ENCODE assay signal across 14 cellular contexts in the genomic region with DNA sequence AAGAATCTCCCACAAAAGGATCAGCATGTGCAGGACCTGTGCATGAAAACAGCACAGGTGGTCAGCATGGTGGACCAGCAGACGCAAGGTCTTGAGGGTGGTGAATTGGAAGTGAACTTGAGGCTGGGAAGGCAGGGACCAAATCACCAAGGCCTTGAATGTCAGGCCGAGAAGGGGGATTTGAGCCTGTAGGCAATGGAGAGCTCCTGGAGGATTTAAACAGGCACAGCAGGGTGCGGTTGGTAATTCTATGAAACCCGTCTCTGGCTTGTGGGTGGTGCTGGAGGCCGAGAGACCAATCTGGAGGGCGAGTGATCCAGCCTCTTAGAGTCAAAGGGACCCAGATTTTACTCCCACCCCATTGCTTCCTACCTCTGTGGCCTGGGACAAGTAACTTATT. TPM values are rescaled to one million over a fixed set of nuclear protein-coding genes. Genes with fewer than 3 reads are reported as not detected.
DNase-seq lines count a peak whose midpoint lies in the region; ATAC-seq, FAIRE-seq and TF ChIP-seq lines count a peak whose summit lies in the region.
"Had no signal": no experiment of that assay in that cellular context is flagged by ENCODE, and none has a peak within 500 bp of the region (broad histone marks: within the 10 kb centered on the region; RNA-seq: fewer than 3 reads in every experiment).

No MANE protein-coding gene starts in this region.

- H3K4me1 Mint-ChIP-seq in WTC11 (peaks cover 69% of the 10 kb centered on the region), glutamatergic neuron (ENCODE audit: low read depth, unreplicated experiment) (peaks cover 57% of the 10 kb centered on the region)
- peaks cover 19% of the 10 kb centered on the region for H3K4me1 Mint-ChIP-seq in activated CD4-positive, alpha-beta T cell treated with anti-CD3 and anti-CD28 coated beads, Interleukin-2, amount 10 ng/mL, durations not matched to agents 7 days and 5 days

- H3K4me1 ChIP-seq in GM23248 (ENCODE audit: insufficient read depth) (peaks cover 26% of the 10 kb centered on the region), pancreas (peaks cover 4 to 14% (median 13%) of the 10 kb centered on the region in 3 donors)

- H3K27me3 Mint-ChIP-seq in WTC11 (ENCODE audit: low read depth) (no peaks in the 10 kb centered on the region), glutamatergic neuron (ENCODE audit: unreplicated experiment) (peaks cover 24% of the 10 kb centered on the region)
- peaks cover 35% of the 10 kb centered on the region for H3K27me3 Mint-ChIP-seq in activated CD4-positive, alpha-beta T cell treated with anti-CD3 and anti-CD28 coated beads, Interleukin-2, amount 10 ng/mL, durations not matched to agents 7 days and 5 days

- peaks cover 1% of the 10 kb centered on the region; the same call in 1 of the 2 replicates for H4K20me1 ChIP-seq in GM23248 (ENCODE audit: insufficient read depth)

- TF ChIP-seq CTCF in WTC11 (IDR thresholded peaks at IDR 0.05): no peak
- TF ChIP-seq CTCF in glutamatergic neuron (IDR thresholded peaks at IDR 0.05; ENCODE audit: partially characterized antibody, unreplicated experiment): no peak
- TF ChIP-seq CTCF in pancreas (IDR thresholded peaks at IDR 0.05): no peak

- H3K4me3 Mint-ChIP-seq in WTC11 (peak overlapping the region; percentile 66), glutamatergic neuron (ENCODE audit: unreplicated experiment) (peak overlapping the region; percentile 90)
- no peak overlapping the region for H3K4me3 Mint-ChIP-seq in activated CD4-positive, alpha-beta T cell treated with anti-CD3 and anti-CD28 coated beads, Interleukin-2, amount 10 ng/mL, durations not matched to agents 7 days and 5 days

- H3K36me3 ChIP-seq in GM23248 (ENCODE audit: low read depth) (no peaks in the 10 kb centered on the region), MG63 (peaks cover 5% of the 10 kb centered on the region; the same call in 1 of the 2 replicates), pancreas (no peaks in the 10 kb centered on the region)

- H3K9me3 Mint-ChIP-seq in WTC11 (peaks cover 7% of the 10 kb centered on the region), glutamatergic neuron (ENCODE audit: unreplicated experiment) (peaks cover 24% of the 10 kb centered on the region)
- H3K9me3 Mint-ChIP-seq in activated CD4-positive, alpha-beta T cell treated with anti-CD3 and anti-CD28 coated beads, Interleukin-2, amount 10 ng/mL, durations not matched to agents 7 days and 5 days: no peaks in the 10 kb centered on the region
- H3K9me3 Mint-ChIP-seq: activated CD4-positive, alpha-beta memory T cell treated with anti-CD3 and anti-CD28 coated beads for 36 hours had no signal

- H3K4me3 ChIP-seq in GM23248 (peak overlapping the region; percentile 99; the same call in 1 of the 2 replicates), skin epidermis (peak overlapping the region in 5 of 7 experiments; percentile 63 to 81 (median 74)), MG63 (no peak overlapping the region), pancreas (no peak overlapping the region)

- ATAC-seq in WTC11 (no peak), pancreas (no peak)
- ATAC-seq: left colon had no signal

- peaks cover 67% of the 10 kb centered on the region for H3K79me2 ChIP-seq in GM23248 (ENCODE audit: insufficient read depth)

- WGBS in GM23248 (ENCODE audit: low coverage in 1 of 2, low lambda C conversion rate in 2 of 2, missing lambda C conversion rate in 2 of 2), 2 experiments: 42 to 58% methylated on average over 6 of the region's 6 CpGs
- 81 to 90% methylated on average over 6 of the region's 6 CpGs for WGBS in pancreas, 2 donors

- H3K9me2 ChIP-seq in GM23248 (ENCODE audit: insufficient read depth): no peaks in the 10 kb centered on the region

- H3K27me3 ChIP-seq in GM23248 (replicated peaks; ENCODE audit: insufficient read depth) (no peaks in the 10 kb centered on the region), MG63 (no peaks in the 10 kb centered on the region), pancreas (no peaks in the 10 kb centered on the region)

- POLR2A ChIA-PET in WTC11 (lab: Charles Lee): no interaction called here
- POLR2A ChIA-PET in activated CD4-positive, alpha-beta T cell treated with anti-CD3 and anti-CD28 coated beads, Interleukin-2, amount 10 ng/mL, durations not matched to agents 7 days and 5 days (lab: Charles Lee): no interaction called here

- H3K9me3 ChIP-seq in GM23248 (ENCODE audit: low read depth) (no peaks in the 10 kb centered on the region), MG63 (no peaks in the 10 kb centered on the region), pancreas (no peaks in the 10 kb centered on the region)

- intact Hi-C loops in pancreas (cut with DNase I): no loop called here

- CTCF ChIA-PET in WTC11 (lab: Charles Lee): interaction anchor here (1.1 to 2.6 kb wide), 7 partner anchors 13 to 255 kb away, joined by 3 to 16 read pairs (median 4); no protein-coding TSS in a partner anchor
- CTCF ChIA-PET in activated CD4-positive, alpha-beta T cell treated with anti-CD3 and anti-CD28 coated beads, Interleukin-2, amount 10 ng/mL, durations not matched to agents 7 days and 5 days (lab: Charles Lee): no interaction called here

- peak overlapping the region; percentile 100 for H3K9ac ChIP-seq in GM23248

- H3K27ac ChIP-seq in GM23248 (no peak overlapping the region), skin epidermis (peak overlapping the region in 14 of 21 experiments; percentile 37 to 99 (median 96)), pancreas (no peak overlapping the region)

- no peak for DNase-seq in GM23248
- no peak for DNase-seq in WTC11 (ENCODE audit: low spot score)
- no peak for DNase-seq in glutamatergic neuron
- no peak for DNase-seq in OCI-M2 (lab: John Stamatoyannopoulos, UW; ENCODE audit: unreplicated experiment)
- DNase-seq in MG63: no peak
- no peak for DNase-seq in activated CD4-positive, alpha-beta T cell treated with anti-CD3 and anti-CD28 coated beads, Interleukin-2, amount 10 ng/mL, durations not matched to agents 7 days and 5 days
- no peak for DNase-seq in pancreas
- DNase-seq: activated CD4-positive, alpha-beta memory T cell treated with anti-CD3 and anti-CD28 coated beads for 36 hours; EL; KG1; NCI-H345; small intestine had no signal

- H2AFZ ChIP-seq in GM23248: no peak overlapping the region

- no peak for FAIRE-seq in pancreas (lab: Jason Lieb, UNC)
- FAIRE-seq: small intestine had no signal

- peak overlapping the region; percentile 86 for H3K4me2 ChIP-seq in GM23248 (ENCODE audit: unreplicated experiment)

- H3K36me3 Mint-ChIP-seq in WTC11: peaks cover 16% of the 10 kb centered on the region
- H3K36me3 Mint-ChIP-seq in glutamatergic neuron (ENCODE audit: unreplicated experiment): no peaks in the 10 kb centered on the region
- no peaks in the 10 kb centered on the region for H3K36me3 Mint-ChIP-seq in activated CD4-positive, alpha-beta T cell treated with anti-CD3 and anti-CD28 coated beads, Interleukin-2, amount 10 ng/mL, durations not matched to agents 7 days and 5 days (ENCODE audit: low read depth)
- H3K36me3 Mint-ChIP-seq: activated CD4-positive, alpha-beta memory T cell treated with anti-CD3 and anti-CD28 coated beads for 36 hours had no signal

- peaks cover 5% of the 10 kb centered on the region; the same call in 1 of the 2 replicates for H3F3A ChIP-seq in GM23248 (ENCODE audit: insufficient read depth)

- in situ Hi-C loops in GM23248 (cut with MboI): no loop called here

- H3K27ac Mint-ChIP-seq in WTC11 (no peak overlapping the region), glutamatergic neuron (ENCODE audit: unreplicated experiment) (peak overlapping the region; percentile 60)
- H3K27ac Mint-ChIP-seq in activated CD4-positive, alpha-beta T cell treated with anti-CD3 and anti-CD28 coated beads, Interleukin-2, amount 10 ng/mL, durations not matched to agents 7 days and 5 days: no peak overlapping the region
- H3K27ac Mint-ChIP-seq: activated CD4-positive, alpha-beta memory T cell treated with anti-CD3 and anti-CD28 coated beads for 36 hours had no signal

TF ChIP-seq in WTC11, 78 proteins besides CTCF, POLR2A, EP300 and RAD21:
- no peak for TF ChIP-seq ATF1 (CRISPR knock-in tag; IDR thresholded peaks at IDR 0.05)
- TF ChIP-seq JUN (CRISPR knock-in tag; IDR thresholded peaks at IDR 0.05): no peak
- no peak for TF ChIP-seq HMGA2 (CRISPR knock-in tag; IDR thresholded peaks at IDR 0.05)

RNA-seq across cellular contexts. Expression of gene TSKU, which starts 2.4 kb away (rescaled TPM):
- total RNA-seq in GM23248 (2014; rRNA removed; shearing (Covaris generic)): 30.6 and 40.1 TPM in 2 replicates
- polyA plus RNA-seq in GM23248 (2016; fragmentation: Nextera tagmentation; extraction: Ambion mirVana) (30.8 and 35.2 TPM in 2 replicates), pancreas (1 to 10 TPM; 2.7 to 5.0 TPM)
- total RNA-seq in WTC11 (2021) (24.0 to 30.3 TPM (median 24.4 TPM) in 3 replicates), glutamatergic neuron (ENCODE audit: unreplicated experiment) (29.2 TPM), pancreas (10 to 100 TPM in 5 of 6 donors, 1 to 10 TPM in 1; 9.7 to 25.2 (median 12.1) TPM)
- 4.8 and 8.2 TPM in 2 replicates for total RNA-seq in MG63 (2014; rRNA removed; shearing (Covaris generic); ENCODE audit: low replicate concordance)
- total RNA-seq in activated CD4-positive, alpha-beta T cell treated with anti-CD3 and anti-CD28 coated beads, Interleukin-2, amount 10 ng/mL, durations not matched to agents 7 days and 5 days: 1 to 10 TPM in 1 of 2 experiments, under 1 TPM in 1; 0.99 to 1.3 TPM

Comparison
In these comparisons a context has a peak if more than half of its experiments do, and no peak if none do; other contexts are left out.
1. H3K27ac ChIP-seq: peak in skin epidermis (14 of 21); none in GM23248 (single experiment) and pancreas (0 of 4).
2. H3K4me3 ChIP-seq: peak in GM23248 (single experiment) and skin epidermis (5 of 7); none in MG63 (single experiment) and pancreas (0 of 4).